ENCODE assay signal across 11 cellular contexts in genomic region chr15:64459382-64459781, GRCh38. TPM values are rescaled to one million over a fixed set of nuclear protein-coding genes. Genes with fewer than 3 reads are reported as not detected.
DNase-seq lines count a peak whose midpoint lies in the region; ATAC-seq and TF ChIP-seq lines count a peak whose summit lies in the region.
"Had no signal": no experiment of that assay in that cellular context is flagged by ENCODE, and none has a peak within 500 bp of the region (broad histone marks: within the 10 kb centered on the region; RNA-seq: fewer than 3 reads in every experiment).

No MANE protein-coding gene starts in this region.

- 72 to 85% methylated on average over 2 of the region's 2 CpGs for WGBS in gastroesophageal sphincter (ENCODE audit: low coverage in 1 of 2), 2 donors
- WGBS in thyroid gland, 2 donors: 86 to 87% methylated on average over 2 of the region's 2 CpGs

- peak overlapping the region; percentile 75 for H3K4me2 ChIP-seq in SU-DHL-6 (ENCODE audit: low read depth, low read length, poor library complexity, severe bottlenecking)

- H3K4me3 ChIP-seq in SU-DHL-6 (ENCODE audit: insufficient read depth, low read length, poor library complexity, severe bottlenecking): no peak overlapping the region
- no peak overlapping the region for H3K4me3 ChIP-seq in gastroesophageal sphincter
- H3K4me3 ChIP-seq in thyroid gland (replicated peaks in 1 of 3): no peak overlapping the region

- H3K27ac ChIP-seq in SU-DHL-6 (ENCODE audit: low read depth, low read length) (no peak overlapping the region), gastroesophageal sphincter (peak overlapping the region; percentile 78 to 97 (median 93)), thyroid gland (peak overlapping the region in 2 of 3 donors; percentile 85 to 89)

- no peaks in the 10 kb centered on the region for H3K9me3 Mint-ChIP-seq in activated T-cell treated with anti-CD3 and anti-CD28 coated beads, Interleukin-2, amount 50 U/mL, for 4 hours

- H3K36me3 Mint-ChIP-seq in activated T-cell treated with anti-CD3 and anti-CD28 coated beads, Interleukin-2, amount 50 U/mL, for 4 hours (ENCODE audit: insufficient read depth): no peaks in the 10 kb centered on the region

- intact Hi-C loops in thyroid gland (cut with DNase I): no loop called here

- no peak for TF ChIP-seq EP300 in gastroesophageal sphincter (IDR thresholded peaks at IDR 0.05)

- H3K4me1 Mint-ChIP-seq in activated T-cell treated with anti-CD3 and anti-CD28 coated beads, Interleukin-2, amount 50 U/mL, for 4 hours (ENCODE audit: low read depth): peaks cover 76% of the 10 kb centered on the region

- peak overlapping the region; percentile 88 for H3K4me3 Mint-ChIP-seq in activated T-cell treated with anti-CD3 and anti-CD28 coated beads, Interleukin-2, amount 50 U/mL, for 4 hours

- TF ChIP-seq CTCF in SU-DHL-6 (IDR thresholded peaks at IDR 0.05; ENCODE audit: insufficient read depth, low read length, poor library complexity, severe bottlenecking): no peak
- TF ChIP-seq CTCF in gastroesophageal sphincter (IDR thresholded peaks at IDR 0.05): no peak
- TF ChIP-seq CTCF in thyroid gland (IDR thresholded peaks at IDR 0.05): no peak

- peaks cover 36 to 82% (median 41%) of the 10 kb centered on the region in 3 donors for H3K4me1 ChIP-seq in gastroesophageal sphincter
- H3K4me1 ChIP-seq in thyroid gland: peaks cover 26 to 49% of the 10 kb centered on the region in 2 donors
- H3K4me1 ChIP-seq: BE2C had no signal

- H4K20me1 ChIP-seq in SU-DHL-6 (ENCODE audit: low read depth, low read length): peaks cover 5% of the 10 kb centered on the region; the same call in 1 of the 2 replicates

- H3K36me3 ChIP-seq in SU-DHL-6 (ENCODE audit: low read length): no peaks in the 10 kb centered on the region
- H3K36me3 ChIP-seq in gastroesophageal sphincter: no peaks in the 10 kb centered on the region
- no peaks in the 10 kb centered on the region for H3K36me3 ChIP-seq in thyroid gland
- H3K36me3 ChIP-seq: BE2C had no signal

- H3K9me2 ChIP-seq in SU-DHL-6 (replicated peaks; ENCODE audit: insufficient read depth, low read length): no peaks in the 10 kb centered on the region

- peaks cover 32% of the 10 kb centered on the region for H3K79me2 ChIP-seq in SU-DHL-6 (ENCODE audit: insufficient read depth, low read length)

- H3K27me3 Mint-ChIP-seq in activated T-cell treated with anti-CD3 and anti-CD28 coated beads, Interleukin-2, amount 50 U/mL, for 4 hours (ENCODE audit: low read depth): no peaks in the 10 kb centered on the region

- H3K9ac ChIP-seq in SU-DHL-6 (ENCODE audit: low read length): peak overlapping the region; percentile 68

- TF ChIP-seq POLR2A in gastroesophageal sphincter (IDR thresholded peaks at IDR 0.05) (no peak), thyroid gland (IDR thresholded peaks at IDR 0.05) (no peak)

- H3K27me3 ChIP-seq in SU-DHL-6 (ENCODE audit: low read length) (no peaks in the 10 kb centered on the region), gastroesophageal sphincter (no peaks in the 10 kb centered on the region), thyroid gland (no peaks in the 10 kb centered on the region)
- H3K27me3 ChIP-seq: BE2C, SJCRH30 had no signal

- H3K9me3 ChIP-seq in SU-DHL-6 (ENCODE audit: insufficient read depth, low read length) (no peaks in the 10 kb centered on the region), gastroesophageal sphincter (no peaks in the 10 kb centered on the region), thyroid gland (no peaks in the 10 kb centered on the region)
- H3K9me3 ChIP-seq: BE2C, SJCRH30 had no signal

- DNase-seq in activated T-cell treated with anti-CD3 and anti-CD28 coated beads, Interleukin-2, amount 50 U/mL, for 4 hours: no peak
- DNase-seq in activated T-cell treated with anti-CD3 and anti-CD28 coated beads, Interleukin-2, amount 50 U/mL, for 48 hours: no peak
- no peak for DNase-seq in thyroid gland
- DNase-seq in GOT3 (lab: John Stamatoyannopoulos, UW): no peak
- DNase-seq in activated effector memory CD4-positive, alpha-beta T cell treated with Interleukin-2 at 50 U/mL for 16 hours: no peak
- DNase-seq: BE2C, NCI-H2171 treated with DMSO at 0.1 percent for 48 hours, SJCRH30 had no signal

- H2AFZ ChIP-seq in SU-DHL-6 (ENCODE audit: low read depth, low read length, severe bottlenecking): peak overlapping the region; percentile 97

- ATAC-seq in activated T-cell treated with anti-CD3 and anti-CD28 coated beads, Interleukin-2, amount 50 U/mL, for 4 hours: no peak
- ATAC-seq in gastroesophageal sphincter (no peak), HG03039 (IDR thresholded peaks at IDR 0.05; ENCODE audit: unreplicated experiment) (no peak)

- peaks cover 25% of the 10 kb centered on the region for H3F3A ChIP-seq in SU-DHL-6 (ENCODE audit: insufficient read depth)

RNA-seq across cellular contexts. Expression of gene ZNF609, which starts 1.0 kb away (rescaled TPM):
- 10 to 100 TPM; 26.9 to 34.1 (median 28.3) TPM for total RNA-seq in activated T-cell treated with anti-CD3 and anti-CD28 coated beads, Interleukin-2, amount 50 U/mL, for 4 hours
- total RNA-seq in gastroesophageal sphincter: 10 to 100 TPM; 38.7 to 50.6 (median 43.9) TPM
- total RNA-seq in thyroid gland: 10 to 100 TPM; 25.2 to 45.5 (median 32.6) TPM
